ENCODE assay signal across 31 cellular contexts in genomic region chr11:90747057-90747456, GRCh38.
DNase-seq lines count a peak whose midpoint lies in the region; ATAC-seq, FAIRE-seq and TF ChIP-seq lines count a peak whose summit lies in the region.
"Had no signal": no experiment of that assay in that cellular context is flagged by ENCODE, and none has a peak within 500 bp of the region (broad histone marks: within the 10 kb centered on the region; RNA-seq: fewer than 3 reads in every experiment).

No MANE protein-coding gene starts in this region.

- H3K4me2 ChIP-seq in HepG2 (ENCODE audit: low read depth, low read length) = no peak overlapping the region
- no peak overlapping the region for H3K4me2 ChIP-seq in mammary epithelial cell (ENCODE audit: insufficient read depth, low read depth, low read length)

- dilution Hi-C loops in mammary epithelial cell (cut with HindIII; ENCODE audit: low sequenced_read_pairs) = no loop called here

- ATAC-seq in HepG2 (no peak), right lobe of liver (no peak), HG02938 (IDR thresholded peaks at IDR 0.05; ENCODE audit: unreplicated experiment) (no peak)
- ATAC-seq: activated naive CD8-positive, alpha-beta T cell treated with anti-CD3 and anti-CD28 coated beads, Interleukin-2, amount 50 U/mL, for 24 hours; activated T-cell treated with anti-CD3 and anti-CD28 coated beads, Interleukin-2, amount 50 U/mL, for 4 hours; body of pancreas; CD8-positive, alpha-beta T cell; gastrocnemius medialis; left ventricle myocardium superior; psoas muscle; Right ventricle myocardium inferior had no signal

- no peak overlapping the region for H3K9ac ChIP-seq in HepG2 (ENCODE audit: insufficient read depth, low read depth, low read length)
- H3K9ac ChIP-seq in mammary epithelial cell (ENCODE audit: insufficient read depth, low read length) = no peak overlapping the region

- no peaks in the 10 kb centered on the region for H3K27me3 ChIP-seq in HepG2 (ENCODE audit: control insufficient read depth in 1 of 2, insufficient read depth in 2 of 2, low read length in 2 of 2)
- no peaks in the 10 kb centered on the region for H3K27me3 ChIP-seq in right lobe of liver
- H3K27me3 ChIP-seq in mammary epithelial cell (ENCODE audit: insufficient read depth, low read length) = no peaks in the 10 kb centered on the region
- H3K27me3 ChIP-seq: body of pancreas, colonic mucosa, esophagus muscularis mucosa, gastrocnemius medialis had no signal

- DNase-seq in HepG2 (ENCODE audit: low spot score) (no peak), right lobe of liver (no peak), mammary epithelial cell (peak; percentile 91), glomerular visceral epithelial cell (ENCODE audit: extremely low spot score) (peak; percentile 1), stromal cell of bone marrow (ENCODE audit: low read depth) (peak; percentile 31), T-helper 2 cell (no peak)
- DNase-seq in activated T-cell treated with anti-CD3 and anti-CD28 coated beads, Interleukin-2, amount 50 U/mL, for 1 hour = no peak
- DNase-seq: activated CD4-positive, alpha-beta T cell treated with anti-CD3 and anti-CD28 coated beads, Interleukin-2, amount 10 ng/mL, durations not matched to agents 7 days and 5 days; activated naive CD8-positive, alpha-beta T cell treated with anti-CD3 and anti-CD28 coated beads, Interleukin-2, amount 50 U/mL, for 24 hours; activated T-cell treated with anti-CD3 and anti-CD28 coated beads, Interleukin-2, amount 50 U/mL, for 4 hours; body of pancreas; CD8-positive, alpha-beta T cell; colonic mucosa; DMS153; effector memory CD4-positive, alpha-beta T cell; gastrocnemius medialis; GOT3; hippocampal formation; left ventricle myocardium superior; naive B cell; NCI-H1436; NCI-H774; occipital lobe; psoas muscle; small intestine; stimulated activated CD4-positive, alpha-beta T cell treated with anti-CD3 and anti-CD28 coated beads, Interleukin-1b, Interleukin-23, amount 100 ng/mL, for 48 hours; T-helper 9 cell had no signal

- H3K36me3 ChIP-seq in HepG2 (replicated peaks in 1 of 2; ENCODE audit: control insufficient read depth in 1 of 2, insufficient read depth in 2 of 2, low read length in 2 of 2) (no peaks in the 10 kb centered on the region), right lobe of liver (no peaks in the 10 kb centered on the region), mammary epithelial cell (ENCODE audit: insufficient read depth, low read length) (no peaks in the 10 kb centered on the region)
- H3K36me3 ChIP-seq: colonic mucosa, esophagus muscularis mucosa, gastrocnemius medialis had no signal

- CTCF ChIA-PET in HepG2 (lab: Yijun Ruan, JAX; ENCODE audit: low intra/inter-chr PET ratio, low total read pairs) = no interaction called here
- CTCF ChIA-PET in mammary epithelial cell (lab: Charles Lee; ENCODE audit: low non-redundant PET) = no interaction called here

- H3K9me3 ChIP-seq in HepG2 (ENCODE audit: low read length) (peaks cover 48% of the 10 kb centered on the region), right lobe of liver (peaks cover 0 to 2% (median 0%) of the 10 kb centered on the region in 4 donors), mammary epithelial cell (replicated peaks; ENCODE audit: insufficient read depth, low read length) (peaks cover 19% of the 10 kb centered on the region)
- H3K9me3 ChIP-seq: body of pancreas, colonic mucosa, gastrocnemius medialis, psoas muscle had no signal

- in situ Hi-C loops in HepG2 (cut with HindIII; ENCODE audit: extremely low pct_ligation_motif_present, low pct_unique_long_range_greater_than_20kb) (no loop called here), mammary epithelial cell (cut with MboI; ENCODE audit: low sequenced_read_pairs in 2 of 2) (no loop called here)

- H2AFZ ChIP-seq in HepG2 (ENCODE audit: low read length) (no peak overlapping the region), mammary epithelial cell (ENCODE audit: low read depth, low read length) (peak overlapping the region; percentile 47)

- intact Hi-C loops in HepG2 (cut with micrococcal nuclease; ENCODE audit: unreplicated experiment) (no loop called here), right lobe of liver (cut with DNase I) (no loop called here), mammary epithelial cell (cut with micrococcal nuclease) (loop anchor here (5.0 to 10.0 kb wide), 2 partner anchors 55 to 128 kb away; no protein-coding TSS in a partner anchor)

- H3K79me2 ChIP-seq in HepG2 (ENCODE audit: insufficient read depth, low read length) (no peaks in the 10 kb centered on the region), mammary epithelial cell (ENCODE audit: insufficient read depth, low read length) (no peaks in the 10 kb centered on the region)

- 47% methylated on average over 2 of the region's 2 CpGs for WGBS in HepG2 (ENCODE audit: low lambda C conversion rate)
- WGBS in right lobe of liver (ENCODE audit: insufficient coverage, low coverage, low lambda C conversion rate, missing lambda C conversion rate) = 35% methylated on average over 2 of the region's 2 CpGs
- 47% methylated on average over 2 of the region's 2 CpGs for WGBS in mammary epithelial cell (ENCODE audit: low coverage, missing lambda C conversion rate)

- H3K27ac ChIP-seq in HepG2 (ENCODE audit: extremely low read length, insufficient read depth, low read length) = no peak overlapping the region
- H3K27ac ChIP-seq in right lobe of liver = no peak overlapping the region
- H3K27ac ChIP-seq in mammary epithelial cell (ENCODE audit: insufficient read depth, low read depth, low read length) = peak overlapping the region; percentile 43
- H3K27ac ChIP-seq: body of pancreas, colonic mucosa, esophagus muscularis mucosa, gastrocnemius medialis, psoas muscle had no signal

- no peak for TF ChIP-seq EP300 in HepG2 (IDR thresholded peaks at IDR 0.05; ENCODE audit: low read depth in 2 of 2, low read length in 2 of 2)
- no peak for TF ChIP-seq EP300 in HepG2 (CRISPR knock-in tag; IDR thresholded peaks at IDR 0.05; ENCODE audit: borderline replicate concordance)

- H4K20me1 ChIP-seq in HepG2 (ENCODE audit: insufficient read depth, low read length) = no peaks in the 10 kb centered on the region
- no peaks in the 10 kb centered on the region for H4K20me1 ChIP-seq in mammary epithelial cell (ENCODE audit: insufficient read depth, low read length)

- no peak for TF ChIP-seq RAD21 in HepG2 (CRISPR knock-in tag; IDR thresholded peaks at IDR 0.05)

- FAIRE-seq in HepG2 (lab: Jason Lieb, UNC) = no peak
- FAIRE-seq: GM12892, small intestine had no signal

- H3K4me1 ChIP-seq in HepG2 (ENCODE audit: insufficient read depth, low read length) = no peaks in the 10 kb centered on the region
- no peaks in the 10 kb centered on the region for H3K4me1 ChIP-seq in right lobe of liver
- H3K4me1 ChIP-seq in mammary epithelial cell (ENCODE audit: insufficient read depth, low read length) = peaks cover 9% of the 10 kb centered on the region
- H3K4me1 ChIP-seq: body of pancreas, colonic mucosa, esophagus muscularis mucosa, gastrocnemius medialis, psoas muscle had no signal

- no peak for TF ChIP-seq CTCF in HepG2 (CRISPR knock-in tag; IDR thresholded peaks at IDR 0.05)
- no peak for TF ChIP-seq CTCF in right lobe of liver (IDR thresholded peaks at IDR 0.05)
- TF ChIP-seq CTCF in mammary epithelial cell (conservative IDR thresholded peaks at IDR 0.05 in 1 of 2, IDR thresholded peaks at IDR 0.05 in 1 of 2; ENCODE audit: extremely low read depth in 1 of 2, insufficient read depth in 1 of 2, low read depth in 1 of 2, low read length in 2 of 2) = no peak

- no peak overlapping the region for H3K4me3 ChIP-seq in HepG2 (replicated peaks in 1 of 3; ENCODE audit: insufficient read depth in 1 of 3, low read depth in 2 of 3, low read length in 3 of 3)
- H3K4me3 ChIP-seq in right lobe of liver = no peak overlapping the region
- H3K4me3 ChIP-seq in mammary epithelial cell (replicated peaks in 1 of 3; ENCODE audit: insufficient read depth in 1 of 3, low read depth in 2 of 3, low read length in 3 of 3) = no peak overlapping the region
- H3K4me3 ChIP-seq: body of pancreas, colonic mucosa, esophagus muscularis mucosa, gastrocnemius medialis, psoas muscle had no signal

- BruUV-seq in HepG2 (replicated peaks; lab: Mats Ljungman, UMichigan) = no TSS peak
- BruUV-seq in mammary epithelial cell (replicated peaks; lab: Mats Ljungman, UMichigan) = no TSS peak

- no peak for TF ChIP-seq POLR2A in HepG2 (IDR thresholded peaks at IDR 0.05; ENCODE audit: insufficient read depth in 1 of 2, low read depth in 2 of 2, low read length in 2 of 2)
- TF ChIP-seq POLR2A in right lobe of liver (IDR thresholded peaks at IDR 0.05) = no peak

- POLR2A ChIA-PET in HepG2 (lab: Yijun Ruan, JAX) = no interaction called here

TF ChIP-seq in HepG2, 621 proteins besides CTCF, POLR2A, EP300 and RAD21:
- TF ChIP-seq CEBPB (IDR thresholded peaks at IDR 0.05; ENCODE audit: borderline replicate concordance, low read depth, low read length) = peak; percentile 50; the same call in 1 of the 2 replicates
- TF ChIP-seq SP1 (IDR thresholded peaks at IDR 0.05) = no peak
- TF ChIP-seq SP1 (CRISPR knock-in tag; IDR thresholded peaks at IDR 0.05) = no peak

Comparison
In these comparisons a context has a peak if more than half of its experiments do, and no peak if none do; other contexts are left out.
1. DNase-seq: peak in mammary epithelial cell (single experiment), glomerular visceral epithelial cell (single experiment) and stromal cell of bone marrow (single experiment); none in HepG2 (single experiment), right lobe of liver (0 of 3), activated T-cell treated with anti-CD3 and anti-CD28 coated beads, Interleukin-2, amount 50 U/mL, for 1 hour (single experiment) and T-helper 2 cell (0 of 5).